1 cellular context compared by ENCODE assay signal in the genomic region with DNA sequence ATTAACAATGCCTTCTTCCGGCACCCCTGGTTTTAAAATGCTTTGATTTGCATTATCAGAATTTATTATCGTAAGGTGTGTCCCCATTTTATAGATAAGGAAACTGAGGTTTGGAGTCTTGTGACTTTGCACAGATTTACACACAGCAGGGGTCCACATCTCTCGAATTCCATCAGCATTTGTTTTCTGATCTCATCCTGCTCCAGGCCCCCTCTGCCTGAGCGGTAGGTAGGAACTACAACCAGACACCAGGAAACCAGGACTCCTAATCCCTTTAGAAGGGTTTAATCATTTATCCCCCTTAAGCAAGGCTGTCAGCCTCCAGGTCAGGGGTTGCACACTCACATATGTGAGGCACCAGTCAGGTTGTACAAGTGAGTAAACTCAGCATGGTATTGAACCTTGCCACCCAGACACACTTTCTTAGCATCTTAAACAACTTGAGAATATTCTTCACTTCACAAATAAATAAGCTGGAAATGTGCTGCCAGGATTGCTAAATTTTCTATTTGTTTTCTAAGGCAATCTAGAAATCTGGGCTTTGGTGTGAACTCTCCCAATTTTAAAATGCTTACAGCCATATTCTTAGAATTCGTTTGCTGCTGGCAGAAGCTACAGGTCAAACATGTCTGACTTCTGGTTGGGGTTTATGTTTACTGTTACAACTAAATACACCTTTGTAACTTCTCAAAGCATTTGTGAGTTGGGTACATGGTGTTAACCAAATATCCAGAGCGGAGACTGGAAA.
TF ChIP-seq lines count a peak whose summit lies in the region.

No MANE protein-coding gene starts in this region.

TF ChIP-seq in GM23338, 12 proteins besides CTCF, POLR2A, EP300 and RAD21:
- TF ChIP-seq ZNF114 (CRISPR knock-in tag; IDR thresholded peaks at IDR 0.05): no peak
- 0 out of 2 replicates have a peak, but pooled peaks have one; percentile 8 for TF ChIP-seq CREB1 (CRISPR knock-in tag; IDR thresholded peaks at IDR 0.05; ENCODE audit: low read depth)
TF ChIP-seq in GM23338: peak in this region for 1.
